9 cellular contexts compared by ENCODE assay signal in the genomic region with DNA sequence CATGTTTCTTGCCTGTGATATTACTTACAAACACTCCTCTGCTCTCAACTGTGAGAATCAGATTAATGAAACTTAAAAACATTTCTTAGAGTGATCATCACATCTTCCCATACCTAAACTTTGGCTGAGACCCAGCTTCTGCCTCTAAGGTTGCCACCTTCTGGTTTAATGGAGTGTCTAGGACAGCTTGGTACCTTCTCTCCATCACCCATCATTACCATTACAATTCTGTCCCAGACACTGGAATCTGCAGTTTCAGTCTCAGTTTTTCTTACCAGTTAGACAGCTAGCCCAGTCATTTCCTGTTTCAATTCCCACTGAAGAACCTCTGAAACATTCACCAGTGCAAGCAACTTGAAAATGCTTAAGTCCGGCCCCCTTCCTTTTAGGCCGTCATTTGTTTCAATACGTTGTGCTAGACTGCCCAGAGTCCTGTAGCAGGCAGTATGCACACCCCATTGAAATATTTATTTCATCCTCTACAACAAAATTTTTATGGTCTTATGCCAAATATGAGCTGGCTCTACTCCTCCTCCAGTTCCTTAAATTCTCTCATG.
DNase-seq lines count a peak whose midpoint lies in the region; ATAC-seq and TF ChIP-seq lines count a peak whose summit lies in the region.
"Had no signal": no experiment of that assay in that cellular context is flagged by ENCODE, and none has a peak within 500 bp of the region (broad histone marks: within the 10 kb centered on the region; RNA-seq: fewer than 3 reads in every experiment).

No MANE protein-coding gene starts in this region.

- DNase-seq in MV-4-11 (lab: John Stamatoyannopoulos, UW) (peak; percentile 89), choroid plexus epithelial cell (ENCODE audit: low read depth) (peak; percentile 96), mesothelial cell of epicardium (ENCODE audit: low spot score in 2 of 2, unreplicated experiment in 2 of 2) (no peak), NCI-H524 (lab: John Stamatoyannopoulos, UW) (no peak)
- no peak for DNase-seq in activated CD8-positive, alpha-beta T cell treated with anti-CD3 and anti-CD28 coated beads, Interleukin-2, amount 10 ng/mL, durations not matched to agents 7 days and 5 days
- DNase-seq: NCI-H1105 had no signal

- H3K9me3 ChIP-seq in BLaER1 treated with 17β-estradiol and CSF1 and Interleukin-3, amounts not matched to agents 10 nM and 100 nM (replicated peaks in 1 of 11) = peaks cover 0 to 14% (median 0%) of the 10 kb centered on the region in 11 experiments; a peak in 4 of 22 replicates
- no peaks in the 10 kb centered on the region for H3K9me3 ChIP-seq in gastroesophageal sphincter

- peaks cover 22% of the 10 kb centered on the region for H3K9me3 Mint-ChIP-seq in mesothelial cell of epicardium
- no peaks in the 10 kb centered on the region for H3K9me3 Mint-ChIP-seq in activated CD8-positive, alpha-beta T cell treated with anti-CD3 and anti-CD28 coated beads, Interleukin-2, amount 10 ng/mL, durations not matched to agents 7 days and 5 days (ENCODE audit: insufficient read depth)

- peaks cover 6 to 23% (median 12%) of the 10 kb centered on the region in 10 experiments; a peak in 19 of 20 replicates for H3K4me1 ChIP-seq in BLaER1 treated with 17β-estradiol and CSF1 and Interleukin-3, amounts not matched to agents 10 nM and 100 nM
- no peaks in the 10 kb centered on the region for H3K4me1 ChIP-seq in gastroesophageal sphincter

- TF ChIP-seq POLR2A in gastroesophageal sphincter (IDR thresholded peaks at IDR 0.05) = no peak

- H3K4me1 Mint-ChIP-seq in mesothelial cell of epicardium = peaks cover 16% of the 10 kb centered on the region
- H3K4me1 Mint-ChIP-seq in activated CD8-positive, alpha-beta T cell treated with anti-CD3 and anti-CD28 coated beads, Interleukin-2, amount 10 ng/mL, durations not matched to agents 7 days and 5 days (ENCODE audit: low read depth) = peaks cover 7% of the 10 kb centered on the region

- no peak overlapping the region for H3K4me3 ChIP-seq in BLaER1 treated with 17β-estradiol and CSF1 and Interleukin-3, amounts not matched to agents 10 nM and 100 nM
- no peak overlapping the region for H3K4me3 ChIP-seq in choroid plexus epithelial cell (ENCODE audit: low read depth, low read length)
- no peak overlapping the region for H3K4me3 ChIP-seq in gastroesophageal sphincter

- WGBS in gastroesophageal sphincter (ENCODE audit: low coverage in 1 of 2), 2 donors = 29 to 43% methylated on average over 2 to 3 of the region's 3 CpGs

- TF ChIP-seq CTCF in choroid plexus epithelial cell (conservative IDR thresholded peaks at IDR 0.05; ENCODE audit: low read depth, low read length) = peak; percentile 24
- TF ChIP-seq CTCF in mesothelial cell of epicardium (IDR thresholded peaks at IDR 0.05; ENCODE audit: unreplicated experiment) = no peak
- no peak for TF ChIP-seq CTCF in gastroesophageal sphincter (IDR thresholded peaks at IDR 0.05)

- H3K27me3 ChIP-seq in BLaER1 treated with 17β-estradiol and CSF1 and Interleukin-3, amounts not matched to agents 10 nM and 100 nM = peaks cover 0 to 2% (median 0%) of the 10 kb centered on the region in 11 experiments; a peak in 1 of 22 replicates
- H3K27me3 ChIP-seq in gastroesophageal sphincter = no peaks in the 10 kb centered on the region

- no peak overlapping the region for H3K4me3 Mint-ChIP-seq in mesothelial cell of epicardium
- no peak overlapping the region for H3K4me3 Mint-ChIP-seq in activated CD8-positive, alpha-beta T cell treated with anti-CD3 and anti-CD28 coated beads, Interleukin-2, amount 10 ng/mL, durations not matched to agents 7 days and 5 days

- H3K4me2 ChIP-seq in BLaER1 treated with 17β-estradiol and CSF1 and Interleukin-3, amounts not matched to agents 10 nM and 100 nM = peak overlapping the region; percentile 10 to 71 (median 46); a peak in 21 of 22 replicates

- H3K36me3 Mint-ChIP-seq in mesothelial cell of epicardium = no peaks in the 10 kb centered on the region
- no peaks in the 10 kb centered on the region for H3K36me3 Mint-ChIP-seq in activated CD8-positive, alpha-beta T cell treated with anti-CD3 and anti-CD28 coated beads, Interleukin-2, amount 10 ng/mL, durations not matched to agents 7 days and 5 days (ENCODE audit: low read depth)

- H4K20me1 ChIP-seq in BLaER1 treated with 17β-estradiol and CSF1 and Interleukin-3, amounts not matched to agents 10 nM and 100 nM = no peaks in the 10 kb centered on the region

- peak overlapping the region in 4 of 11 experiments; percentile 9 to 56 (median 30); a peak in 4 of 22 replicates for H3K27ac ChIP-seq in BLaER1 treated with 17β-estradiol and CSF1 and Interleukin-3, amounts not matched to agents 10 nM and 100 nM
- no peak overlapping the region for H3K27ac ChIP-seq in gastroesophageal sphincter

- peak overlapping the region; percentile 70 for H3K27ac Mint-ChIP-seq in mesothelial cell of epicardium
- no peak overlapping the region for H3K27ac Mint-ChIP-seq in activated CD8-positive, alpha-beta T cell treated with anti-CD3 and anti-CD28 coated beads, Interleukin-2, amount 10 ng/mL, durations not matched to agents 7 days and 5 days

- H3K27me3 Mint-ChIP-seq in mesothelial cell of epicardium (ENCODE audit: low read depth) = no peaks in the 10 kb centered on the region
- H3K27me3 Mint-ChIP-seq in activated CD8-positive, alpha-beta T cell treated with anti-CD3 and anti-CD28 coated beads, Interleukin-2, amount 10 ng/mL, durations not matched to agents 7 days and 5 days (ENCODE audit: low read depth) = no peaks in the 10 kb centered on the region

- peaks cover 0 to 3% (median 0%) of the 10 kb centered on the region in 11 experiments; a peak in 1 of 22 replicates for H3K36me3 ChIP-seq in BLaER1 treated with 17β-estradiol and CSF1 and Interleukin-3, amounts not matched to agents 10 nM and 100 nM
- H3K36me3 ChIP-seq in gastroesophageal sphincter = no peaks in the 10 kb centered on the region

- no peak for TF ChIP-seq EP300 in gastroesophageal sphincter (IDR thresholded peaks at IDR 0.05)

- CTCF ChIA-PET in activated CD8-positive, alpha-beta T cell treated with anti-CD3 and anti-CD28 coated beads, Interleukin-2, amount 10 ng/mL, durations not matched to agents 7 days and 5 days (lab: Charles Lee) = interaction anchor here (1.0 to 1.3 kb wide), 3 partner anchors 9 to 203 kb away, joined by 3 to 7 read pairs (median 3); no protein-coding TSS in a partner anchor

- POLR2A ChIA-PET in activated CD8-positive, alpha-beta T cell treated with anti-CD3 and anti-CD28 coated beads, Interleukin-2, amount 10 ng/mL, durations not matched to agents 7 days and 5 days (lab: Charles Lee) = no interaction called here

- ATAC-seq in gastroesophageal sphincter (no peak), HG02981 (IDR thresholded peaks at IDR 0.05; ENCODE audit: unreplicated experiment) (no peak)
- ATAC-seq in activated CD8-positive, alpha-beta T cell treated with anti-CD3 and anti-CD28 coated beads, Interleukin-2, amount 10 ng/mL, durations not matched to agents 7 days and 5 days = no peak

- H3K9ac ChIP-seq in BLaER1 treated with 17β-estradiol and CSF1 and Interleukin-3, amounts not matched to agents 10 nM and 100 nM = no peak overlapping the region; a peak in 2 of 22 replicates

Comparison
In these comparisons a context has a peak if more than half of its experiments do, and no peak if none do; other contexts are left out.
1. DNase-seq: peak in MV-4-11 (single experiment) and choroid plexus epithelial cell (single experiment); none in mesothelial cell of epicardium (0 of 2), NCI-H524 (0 of 2) and activated CD8-positive, alpha-beta T cell treated with anti-CD3 and anti-CD28 coated beads, Interleukin-2, amount 10 ng/mL, durations not matched to agents 7 days and 5 days (single experiment).